10 cellular contexts compared by ENCODE assay signal in genomic region chr5:119270121-119270565, GRCh38.
A peak's percentile ranks its signal among the peaks of the same experiment; 100 is the strongest.
DNase-seq lines count a peak whose midpoint lies in the region; ATAC-seq and TF ChIP-seq lines count a peak whose summit lies in the region.
"Had no signal": no experiment of that assay in that cellular context is flagged by ENCODE, and none has a peak within 500 bp of the region (broad histone marks: within the 10 kb centered on the region; RNA-seq: fewer than 3 reads in every experiment).

No MANE protein-coding gene starts in this region.

- peak overlapping the region; percentile 97 for H3K4me3 Mint-ChIP-seq in activated CD8-positive, alpha-beta memory T cell treated with anti-CD3 and anti-CD28 coated beads, Interleukin-2, amount 10 ng/mL, durations not matched to agents 7 days and 5 days

- H3K27ac ChIP-seq in Peyer's patch (peak overlapping the region; percentile 7 to 97 (median 92)), esophagus squamous epithelium (peak overlapping the region in 3 of 4 donors; percentile 59 to 97 (median 96)), thoracic aorta (peak overlapping the region; percentile 90 to 94)
- H3K27ac ChIP-seq: SJSA1 had no signal

- intact Hi-C loops in esophagus squamous epithelium (cut with DNase I): no loop called here

- H3K36me3 ChIP-seq in Peyer's patch (no peaks in the 10 kb centered on the region), esophagus squamous epithelium (no peaks in the 10 kb centered on the region), thoracic aorta (no peaks in the 10 kb centered on the region)
- H3K36me3 ChIP-seq: gastroesophageal sphincter had no signal

- no peak for ATAC-seq in activated CD8-positive, alpha-beta memory T cell treated with anti-CD3 and anti-CD28 coated beads, Interleukin-2, amount 10 ng/mL, durations not matched to agents 7 days and 5 days
- ATAC-seq in thoracic aorta (ENCODE audit: insufficient number of reproducible peaks, low FRiP score, low read depth): no peak
- no peak for ATAC-seq in HG02885 (IDR thresholded peaks at IDR 0.05; ENCODE audit: poor library complexity, unreplicated experiment)
- ATAC-seq: gastroesophageal sphincter had no signal

- TF ChIP-seq POLR2A in Peyer's patch (IDR thresholded peaks at IDR 0.05): no peak
- TF ChIP-seq POLR2A in esophagus squamous epithelium (IDR thresholded peaks at IDR 0.05): no peak

- no peaks in the 10 kb centered on the region for H3K9me3 Mint-ChIP-seq in activated CD8-positive, alpha-beta memory T cell treated with anti-CD3 and anti-CD28 coated beads, Interleukin-2, amount 10 ng/mL, durations not matched to agents 7 days and 5 days (ENCODE audit: low read depth)

- H3K9me3 ChIP-seq in Peyer's patch (no peaks in the 10 kb centered on the region), esophagus squamous epithelium (no peaks in the 10 kb centered on the region), thoracic aorta (no peaks in the 10 kb centered on the region)
- H3K9me3 ChIP-seq: gastroesophageal sphincter, SJSA1 had no signal

- peaks cover 64% of the 10 kb centered on the region for H3K4me1 Mint-ChIP-seq in activated CD8-positive, alpha-beta memory T cell treated with anti-CD3 and anti-CD28 coated beads, Interleukin-2, amount 10 ng/mL, durations not matched to agents 7 days and 5 days

- H3K27ac Mint-ChIP-seq in activated CD8-positive, alpha-beta memory T cell treated with anti-CD3 and anti-CD28 coated beads, Interleukin-2, amount 10 ng/mL, durations not matched to agents 7 days and 5 days: peak overlapping the region; percentile 91

- no peak for TF ChIP-seq CTCF in Peyer's patch (IDR thresholded peaks at IDR 0.05)
- no peak for TF ChIP-seq CTCF in esophagus squamous epithelium (IDR thresholded peaks at IDR 0.05)
- no peak for TF ChIP-seq CTCF in thoracic aorta (IDR thresholded peaks at IDR 0.05)

- H3K27me3 Mint-ChIP-seq in activated CD8-positive, alpha-beta memory T cell treated with anti-CD3 and anti-CD28 coated beads, Interleukin-2, amount 10 ng/mL, durations not matched to agents 7 days and 5 days: no peaks in the 10 kb centered on the region

- CTCF ChIA-PET in activated CD8-positive, alpha-beta memory T cell treated with anti-CD3 and anti-CD28 coated beads, Interleukin-2, amount 10 ng/mL, durations not matched to agents 7 days and 5 days (lab: Charles Lee): interaction anchor here (0.7 to 2.7 kb wide), 9 partner anchors 14 to 282 kb away, joined by 3 to 8 read pairs (median 4); partner anchors contain the start of gene DTWD2

- H3K4me3 ChIP-seq in Peyer's patch (peak overlapping the region in 3 of 4 donors; percentile 0 to 80 (median 78)), esophagus squamous epithelium (peak overlapping the region in 3 of 4 donors; percentile 80 to 92 (median 85)), thoracic aorta (peak overlapping the region; percentile 91)

- whole genome bisulfite sequencing in esophagus squamous epithelium, 2 donors: 35 to 40% methylated on average over 5 of the region's 5 CpGs

- peaks cover 21% of the 10 kb centered on the region for H3K36me3 Mint-ChIP-seq in activated CD8-positive, alpha-beta memory T cell treated with anti-CD3 and anti-CD28 coated beads, Interleukin-2, amount 10 ng/mL, durations not matched to agents 7 days and 5 days

- H3K4me1 ChIP-seq in Peyer's patch (peaks cover 0 to 27% (median 9%) of the 10 kb centered on the region in 4 donors), esophagus squamous epithelium (peaks cover 0 to 82% (median 42%) of the 10 kb centered on the region in 3 donors), thoracic aorta (ENCODE audit: control insufficient read depth in 1 of 2, low read depth in 2 of 2) (peaks cover 36 to 62% of the 10 kb centered on the region in 2 donors)

- DNase-seq in activated CD8-positive, alpha-beta memory T cell treated with anti-CD3 and anti-CD28 coated beads, Interleukin-2, amount 10 ng/mL, durations not matched to agents 7 days and 5 days: no peak
- DNase-seq in activated CD8-positive, alpha-beta memory T cell treated with anti-CD3 and anti-CD28 coated beads, Interleukin-2, amount 50 U/mL, for 4 hours: no peak
- DNase-seq in Peyer's patch: no peak
- DNase-seq in esophagus squamous epithelium (lab: John Stamatoyannopoulos, UW): no peak
- DNase-seq in thoracic aorta (ENCODE audit: low spot score): no peak
- no peak for DNase-seq in epidermal melanocyte (ENCODE audit: insufficient read length, low spot score)
- DNase-seq in COLO829 (ENCODE audit: low spot score): no peak

- H3K27me3 ChIP-seq in Peyer's patch (no peaks in the 10 kb centered on the region), esophagus squamous epithelium (no peaks in the 10 kb centered on the region), thoracic aorta (replicated peaks; ENCODE audit: insufficient read depth) (no peaks in the 10 kb centered on the region)
- H3K27me3 ChIP-seq: gastroesophageal sphincter, SJSA1 had no signal
